In the genomic region with DNA sequence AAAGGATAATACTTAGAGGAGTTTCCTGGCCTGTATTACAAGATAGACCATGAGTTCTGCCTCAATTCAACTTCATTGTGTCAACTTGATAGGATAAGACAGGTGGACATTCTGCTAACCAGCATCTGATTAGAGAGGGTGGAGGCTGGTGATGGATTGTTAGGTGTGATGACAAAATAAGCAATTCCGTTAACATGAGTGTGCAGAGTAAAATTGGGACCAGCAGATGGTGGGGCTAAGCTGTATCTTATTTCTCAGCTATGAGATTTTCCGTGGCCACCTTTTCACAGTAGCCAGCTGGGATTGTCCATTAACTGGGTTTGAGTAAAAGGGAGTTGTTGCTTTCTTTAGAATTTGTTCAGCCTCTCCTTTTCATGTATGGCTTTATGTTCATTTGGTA, we compare ENCODE assay signal across 25 cellular contexts.
"Had no signal": no experiment of that assay in that cellular context is flagged by ENCODE, and none has a peak within 500 bp of the region (broad histone marks: within the 10 kb centered on the region; RNA-seq: fewer than 3 reads in every experiment).

No MANE protein-coding gene starts in this region.

- H3K4me1 Mint-ChIP-seq: naive thymus-derived CD4-positive, alpha-beta T cell; neural progenitor cell had no signal

- H3K27me3 Mint-ChIP-seq: dendritic cell treated with granulocyte-macrophage colony-stimulating factor and Interleukin-4, amounts not matched to agents 40 ng/mL and 50 ng/mL, for 4 days; naive thymus-derived CD4-positive, alpha-beta T cell had no signal

- DNase-seq: activated CD4-positive, alpha-beta T cell treated with anti-CD3 and anti-CD28 coated beads for 1 hour; activated CD4-positive, alpha-beta T cell treated with anti-CD3 and anti-CD28 coated beads, Interleukin-2, amount 50 U/mL, for 1 hour; activated CD8-positive, alpha-beta T cell treated with anti-CD3 and anti-CD28 coated beads, Interleukin-2, amount 10 ng/mL, durations not matched to agents 7 days and 5 days; activated gamma-delta T cell; activated naive CD4-positive, alpha-beta T cell treated with anti-CD3 and anti-CD28 coated beads, Interleukin-2, amount 50 U/mL, for 16 hours; aorta; brain microvascular endothelial cell; caudate nucleus; effector CD4-positive, alpha-beta T cell; heart right ventricle; islet precursor cell; left colon; mesendoderm; mucosa of descending colon; naive thymus-derived CD4-positive, alpha-beta T cell; posterior cingulate gyrus; retina; stimulated activated CD4-positive, alpha-beta T cell treated with anti-CD3 and anti-CD28 coated beads, Interleukin-12 subunit alpha, Interleukin-12 subunit beta, amount 100 ng/mL, for 4 hours; stimulated activated CD4-positive, alpha-beta T cell treated with anti-CD3 and anti-CD28 coated beads, Interleukin-4, amount 100 ng/mL, for 4 hours; stimulated activated naive CD8-positive, alpha-beta T cell treated with anti-CD3 and anti-CD28 coated beads, Interleukin-15, Interleukin-2, amounts not matched to agents 100 U/mL and 50 U/mL, for 24 hours; upper lobe of right lung had no signal

- H3K9me3 Mint-ChIP-seq: activated T-helper 1 cell treated with anti-CD3 and anti-CD28 coated beads, Interleukin-12 subunit alpha, Interleukin-12 subunit beta, Interleukin-2, Interleukin-4 antibody, amounts not matched to agents 30 ng/mL and 10 ng/mL and 1 ng/mL, durations not matched to agents 14 hours and 24 hours and 36 hours; dendritic cell treated with granulocyte-macrophage colony-stimulating factor and Interleukin-4, amounts not matched to agents 40 ng/mL and 50 ng/mL, for 4 days; neural progenitor cell; T-helper 2 cell treated with Interferon-gamma antibody and Interleukin-4, amounts not matched to agents 5 μg/mL and 100 μg/mL, for 36 hours had no signal

- H3K27ac Mint-ChIP-seq: activated CD8-positive, alpha-beta T cell treated with anti-CD3 and anti-CD28 coated beads, Interleukin-2, amount 10 ng/mL, durations not matched to agents 7 days and 5 days; activated T-helper 1 cell treated with anti-CD3 and anti-CD28 coated beads, Interleukin-12 subunit alpha, Interleukin-12 subunit beta, Interleukin-2, Interleukin-4 antibody, amounts not matched to agents 30 ng/mL and 10 ng/mL and 1 ng/mL, durations not matched to agents 14 hours and 24 hours and 36 hours; dendritic cell treated with granulocyte-macrophage colony-stimulating factor and Interleukin-4, amounts not matched to agents 40 ng/mL and 50 ng/mL, for 4 days; neural progenitor cell; T-helper 2 cell treated with Interferon-gamma antibody and Interleukin-4, amounts not matched to agents 5 μg/mL and 100 μg/mL, for 36 hours had no signal

- H3K4me3 Mint-ChIP-seq: activated CD8-positive, alpha-beta T cell treated with anti-CD3 and anti-CD28 coated beads, Interleukin-2, amount 10 ng/mL, durations not matched to agents 7 days and 5 days; activated T-helper 1 cell treated with anti-CD3 and anti-CD28 coated beads, Interleukin-12 subunit alpha, Interleukin-12 subunit beta, Interleukin-2, Interleukin-4 antibody, amounts not matched to agents 30 ng/mL and 10 ng/mL and 1 ng/mL, durations not matched to agents 14 hours and 24 hours and 36 hours; dendritic cell treated with granulocyte-macrophage colony-stimulating factor and Interleukin-4, amounts not matched to agents 40 ng/mL and 50 ng/mL, for 4 days; naive thymus-derived CD4-positive, alpha-beta T cell; neural progenitor cell; T-helper 2 cell treated with Interferon-gamma antibody and Interleukin-4, amounts not matched to agents 5 μg/mL and 100 μg/mL, for 36 hours had no signal

- ATAC-seq: activated CD8-positive, alpha-beta T cell treated with anti-CD3 and anti-CD28 coated beads, Interleukin-2, amount 10 ng/mL, durations not matched to agents 7 days and 5 days; heart right ventricle; naive thymus-derived CD4-positive, alpha-beta T cell; stimulated activated naive CD8-positive, alpha-beta T cell treated with anti-CD3 and anti-CD28 coated beads, Interleukin-15, Interleukin-2, amounts not matched to agents 100 U/mL and 50 U/mL, for 24 hours; upper lobe of right lung had no signal
